ENCODE assay signal across 8 cellular contexts in the genomic region with DNA sequence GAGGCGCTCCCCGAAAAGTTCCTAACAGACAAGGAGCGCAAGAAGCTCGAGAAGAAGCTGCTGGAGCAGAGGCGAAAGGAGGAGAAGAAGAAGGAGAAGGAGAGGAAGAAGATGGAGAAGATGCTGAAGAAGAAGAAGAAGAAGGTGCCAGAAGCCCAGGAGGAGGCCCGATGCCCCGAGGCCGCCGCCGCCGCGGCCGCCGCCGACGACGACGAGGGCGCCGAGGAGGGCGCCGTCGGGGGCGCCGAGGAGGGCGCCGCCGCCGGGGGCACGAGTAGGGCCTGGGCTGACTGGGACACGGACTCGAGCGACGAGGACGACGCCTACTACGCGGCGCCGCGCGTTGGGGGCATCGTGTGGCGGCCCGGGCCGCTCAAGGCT. TPM values are rescaled to one million over a fixed set of nuclear protein-coding genes. Genes with fewer than 3 reads are reported as not detected.
DNase-seq lines count a peak whose midpoint lies in the region; ATAC-seq and TF ChIP-seq lines count a peak whose summit lies in the region.

No MANE protein-coding gene starts in this region.

- TF ChIP-seq CTCF in OCI-LY3 (IDR thresholded peaks at IDR 0.05; ENCODE audit: low read depth, low read length) (no peak), ovary (IDR thresholded peaks at IDR 0.05) (no peak)

- ATAC-seq in HG02642 (IDR thresholded peaks at IDR 0.05; ENCODE audit: poor library complexity, unreplicated experiment) (no peak), sciatic nerve (no peak)

- DNase-seq in GM03348 (ENCODE audit: low spot score) (peak; percentile 19), epithelial cell of prostate (ENCODE audit: low read depth, low spot score) (no peak), ovary (no peak), HPDE6-E6E7 (ENCODE audit: extremely low spot score) (no peak), sciatic nerve (ENCODE audit: low spot score) (no peak), retina (no peak)

- TF ChIP-seq EP300 in ovary (IDR thresholded peaks at IDR 0.05), result no peak

- peak overlapping the region; percentile 78 for H3K27ac ChIP-seq in OCI-LY3 (ENCODE audit: low read length)
- H3K27ac ChIP-seq in epithelial cell of prostate, result peak overlapping the region; percentile 81
- peak overlapping the region; percentile 96 to 98 for H3K27ac ChIP-seq in ovary

- H3K79me2 ChIP-seq in OCI-LY3 (ENCODE audit: low read length), result peaks cover 62% of the 10 kb centered on the region

- no peak overlapping the region for H2AFZ ChIP-seq in OCI-LY3 (ENCODE audit: low read depth, low read length)

- peaks cover 19% of the 10 kb centered on the region for H4K20me1 ChIP-seq in OCI-LY3 (ENCODE audit: insufficient read depth, low read length)

- H3K4me1 ChIP-seq in OCI-LY3 (ENCODE audit: low read length), result peaks cover 25% of the 10 kb centered on the region
- H3K4me1 ChIP-seq in ovary (ENCODE audit: insufficient read depth), result peaks cover 4% of the 10 kb centered on the region

- peak overlapping the region; percentile 80 for H3K9ac ChIP-seq in OCI-LY3 (ENCODE audit: low read length)

- no peak for TF ChIP-seq POLR2A in ovary (IDR thresholded peaks at IDR 0.05)

- H3K4me2 ChIP-seq in OCI-LY3 (ENCODE audit: low read length), result peak overlapping the region; percentile 68

- H3K27me3 ChIP-seq in OCI-LY3 (ENCODE audit: low read depth, low read length) (no peaks in the 10 kb centered on the region), ovary (no peaks in the 10 kb centered on the region)

- H3K9me3 ChIP-seq in OCI-LY3 (ENCODE audit: insufficient read depth, low read length) (no peaks in the 10 kb centered on the region), ovary (no peaks in the 10 kb centered on the region)

- H3K4me3 ChIP-seq in OCI-LY3 (ENCODE audit: low read length) (peak overlapping the region; percentile 82), ovary (peak overlapping the region; percentile 83)

- H3K36me3 ChIP-seq in OCI-LY3 (replicated peaks; ENCODE audit: low read depth, low read length), result no peaks in the 10 kb centered on the region
- no peaks in the 10 kb centered on the region for H3K36me3 ChIP-seq in ovary

- intact Hi-C loops in ovary (cut with DNase I) (loop anchor here in 2 of 4 donors (5.0 to 10.0 kb wide), 4 partner anchors 92 to 152 kb away; partner anchors contain the start of genes ATP5F1E (in 1 of the 2), CTSZ (in 1 of the 2), NELFCD (in 1 of the 2) and PRELID3B (in 1 of the 2)), sciatic nerve (cut with DNase I) (no loop called here)

- WGBS in ovary, 3 donors, result 22 to 41% (median 39%) methylated on average over 39 to 46 of the region's 46 CpGs

RNA-seq across cellular contexts. Expression of gene GNAS, which starts 37.5 kb away (rescaled TPM):
- 100 to 1,000 TPM; 330 to 852 (median 669) TPM for total RNA-seq in ovary
- polyA plus RNA-seq in ovary, result 1,000 to 10,000 TPM in 1 of 2 donors, 100 to 1,000 TPM in 1; 731 to 1,311 TPM
- 617 TPM for total RNA-seq in sciatic nerve

RNA-seq across cellular contexts. Expression of gene GNAS-AS1, which starts 39.4 kb away (rescaled TPM):
- total RNA-seq in ovary (under 1 TPM in 5 of 7 donors, not detected in 2; 0.12 to 0.37 (median 0.18) TPM), sciatic nerve (1.5 TPM)
- under 1 TPM; 0.10 to 0.22 TPM for polyA plus RNA-seq in ovary
